Comparison of ENCODE assay signal across 25 cellular contexts in the genomic region with DNA sequence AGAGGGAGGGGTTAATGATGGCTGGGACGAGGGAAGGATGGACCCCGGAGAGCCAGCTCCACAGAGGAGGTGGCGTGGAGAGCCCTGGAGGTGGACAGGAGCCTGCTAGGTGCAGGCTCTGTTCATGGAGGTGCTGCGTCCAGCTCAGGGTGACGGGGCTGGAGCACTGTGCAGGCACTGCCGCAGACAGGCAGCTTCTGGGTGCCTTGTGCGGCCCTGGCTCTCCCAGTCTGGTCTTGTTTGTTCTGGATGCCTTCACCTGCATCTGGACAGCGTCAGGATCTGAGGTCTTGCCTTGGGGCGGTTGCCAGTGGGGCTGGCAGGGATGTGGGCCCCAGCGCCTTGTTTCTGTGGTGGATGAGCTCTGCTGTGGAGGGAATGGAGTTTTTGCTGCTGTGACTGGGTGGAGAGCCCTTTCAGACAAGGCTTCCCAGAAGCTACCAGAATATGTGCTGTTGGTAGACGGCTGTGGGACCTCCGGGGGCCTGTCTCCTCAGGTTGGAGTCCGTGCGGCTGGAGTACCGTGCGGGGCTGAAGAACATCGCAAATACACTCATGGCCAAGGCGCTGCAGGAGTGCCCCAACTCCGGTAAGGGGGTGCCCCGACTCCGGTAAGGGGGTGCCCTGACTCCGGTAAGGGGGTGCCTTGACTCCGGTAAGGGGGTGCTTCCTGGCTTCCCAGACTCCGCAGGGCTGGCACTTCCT. TPM values are rescaled to one million over a fixed set of nuclear protein-coding genes. Genes with fewer than 3 reads are reported as not detected.
DNase-seq lines count a peak whose midpoint lies in the region; ATAC-seq, FAIRE-seq and TF ChIP-seq lines count a peak whose summit lies in the region.
"Had no signal": no experiment of that assay in that cellular context is flagged by ENCODE, and none has a peak within 500 bp of the region (broad histone marks: within the 10 kb centered on the region; RNA-seq: fewer than 3 reads in every experiment).

No MANE protein-coding gene starts in this region.

- TF ChIP-seq POLR2A in GM12891 (IDR thresholded peaks at IDR 0.05; ENCODE audit: low read depth, low read length): peak; percentile 30; the same call in 1 of the 2 replicates

- H3K4me1 ChIP-seq in BE2C: peaks cover 5% of the 10 kb centered on the region; the same call in 1 of the 2 replicates
- peaks cover 28% of the 10 kb centered on the region for H3K4me1 ChIP-seq in muscle layer of colon (ENCODE audit: insufficient read depth, low read length)
- H3K4me1 ChIP-seq: left ventricle myocardium inferior, parathyroid adenoma had no signal

- no peak overlapping the region for H3K9ac ChIP-seq in muscle layer of colon (ENCODE audit: low read length)
- H3K9ac ChIP-seq: parathyroid adenoma had no signal

- H3K9me3 ChIP-seq in BE2C: no peaks in the 10 kb centered on the region
- no peaks in the 10 kb centered on the region for H3K9me3 ChIP-seq in muscle layer of colon (ENCODE audit: low read length)
- H3K9me3 ChIP-seq: left ventricle myocardium inferior had no signal

- TF ChIP-seq CTCF in BE2C (IDR thresholded peaks at IDR 0.05; ENCODE audit: low read depth, low read length): no peak

- peaks cover 0 to 16% (median 3%) of the 10 kb centered on the region in 4 donors for H3K4me1 Mint-ChIP-seq in naive thymus-derived CD8-positive, alpha-beta T cell
- H3K4me1 Mint-ChIP-seq: GM23338, mesothelial cell of epicardium, nephron had no signal

- H3K4me3 Mint-ChIP-seq in naive thymus-derived CD8-positive, alpha-beta T cell: no peak overlapping the region
- H3K4me3 Mint-ChIP-seq: GM23338, mesothelial cell of epicardium, nephron had no signal

- H3K4me3 ChIP-seq in BE2C (ENCODE audit: low read depth, low read length) (no peak overlapping the region), muscle layer of colon (ENCODE audit: low read depth in 1 of 2, low read length in 2 of 2) (no peak overlapping the region)
- H3K4me3 ChIP-seq: GM23338, hepatocyte, left ventricle myocardium inferior had no signal

- peak overlapping the region; percentile 59 for H3K27ac ChIP-seq in muscle layer of colon (ENCODE audit: low read depth, low read length)
- H3K27ac ChIP-seq: brain microvascular endothelial cell, hepatocyte, left ventricle myocardium inferior, parathyroid adenoma had no signal

- peaks cover 0 to 94% (median 36%) of the 10 kb centered on the region in 3 donors for H3K36me3 Mint-ChIP-seq in naive thymus-derived CD8-positive, alpha-beta T cell

- DNase-seq in BE2C: peak; percentile 64
- DNase-seq in GM12891 (ENCODE audit: insufficient read length, low spot score): no peak
- no peak for DNase-seq in naive thymus-derived CD8-positive, alpha-beta T cell
- DNase-seq: activated CD4-positive, alpha-beta T cell treated with anti-CD3 and anti-CD28 coated beads for 1 hour; activated T-cell treated with anti-CD3 and anti-CD28 coated beads, Interleukin-2, amount 50 U/mL, for 48 hours; brain microvascular endothelial cell; effector memory CD4-positive, alpha-beta T cell; left ventricle myocardium inferior; NCI-H1105 treated with DMSO at 0.1 percent for 48 hours; NCI-H2029 treated with DMSO at 0.1 percent for 48 hours; NCI-H345; NCI-H774 had no signal

- no peak for FAIRE-seq in GM12891 (lab: Jason Lieb, UNC)
- FAIRE-seq: colon, frontal cortex, GM18507 had no signal

- H3K27me3 ChIP-seq in BE2C: no peaks in the 10 kb centered on the region
- H3K27me3 ChIP-seq in muscle layer of colon (ENCODE audit: control insufficient read depth in 1 of 2, insufficient read depth in 2 of 2, low read length in 2 of 2): no peaks in the 10 kb centered on the region
- H3K27me3 ChIP-seq: brain microvascular endothelial cell, hepatocyte had no signal

- H3K27ac Mint-ChIP-seq in naive thymus-derived CD8-positive, alpha-beta T cell: peak overlapping the region in 2 of 10 donors; percentile 37 to 65
- H3K27ac Mint-ChIP-seq: GM23338, mesothelial cell of epicardium, nephron had no signal

- no peaks in the 10 kb centered on the region for H3K9me3 Mint-ChIP-seq in naive thymus-derived CD8-positive, alpha-beta T cell
- H3K9me3 Mint-ChIP-seq: GM23338, mesothelial cell of epicardium, nephron had no signal

- H3K36me3 ChIP-seq in BE2C (peaks cover 84% of the 10 kb centered on the region), muscle layer of colon (ENCODE audit: insufficient read depth, low read length) (peaks cover 91% of the 10 kb centered on the region)

- no peak for ATAC-seq in naive thymus-derived CD8-positive, alpha-beta T cell
- ATAC-seq in HG02970 (IDR thresholded peaks at IDR 0.05; ENCODE audit: low FRiP score, unreplicated experiment): no peak
- ATAC-seq: esophagus mucosa, GM23338 had no signal

- no peaks in the 10 kb centered on the region for H3K27me3 Mint-ChIP-seq in naive thymus-derived CD8-positive, alpha-beta T cell

- POLR2A ChIA-PET in naive thymus-derived CD8-positive, alpha-beta T cell (lab: Charles Lee): interaction anchor here (1.1 to 1.3 kb wide), 2 partner anchors 10 to 11 kb away, joined by 4 to 6 read pairs; no protein-coding TSS in a partner anchor

TF ChIP-seq in GM12891, 5 proteins besides CTCF, POLR2A, EP300 and RAD21:
- TF ChIP-seq POU2F2 (IDR thresholded peaks at IDR 0.05; ENCODE audit: low read depth, low read length) (no peak), SPI1 (IDR thresholded peaks at IDR 0.05; ENCODE audit: low read depth, low read length) (no peak), PAX5 (IDR thresholded peaks at IDR 0.05; ENCODE audit: insufficient read depth, low read length, severe bottlenecking) (no peak), POLR2AphosphoS5 (IDR thresholded peaks at IDR 0.05; ENCODE audit: low read depth, low read length) (no peak), TAF1 (IDR thresholded peaks at IDR 0.05; ENCODE audit: low read depth, low read length) (no peak)

RNA-seq across cellular contexts. Expression of a gene that starts 7.8 kb away (rescaled TPM):
- polyA plus RNA-seq in BE2C (2012; ENCODE audit: insufficient read depth, insufficient read length, low read depth): 20.3 TPM
- polyA plus RNA-seq in GM12891 (2012; ENCODE audit: low read depth, missing spikeins): 51.3 TPM
- 1 to 10 TPM; 5.6 to 5.8 TPM for total RNA-seq in naive thymus-derived CD8-positive, alpha-beta T cell
- under 1 TPM in 1 of 3 donors, not detected in 2; 0.54 TPM for polyA plus RNA-seq in naive thymus-derived CD8-positive, alpha-beta T cell

RNA-seq across cellular contexts. Expression of a gene that starts 21.3 kb away (rescaled TPM):
- 54.0 TPM for polyA plus RNA-seq in BE2C (2012; ENCODE audit: insufficient read depth, insufficient read length, low read depth)
- 0.13 TPM for polyA plus RNA-seq in GM12891 (2012; ENCODE audit: low read depth, missing spikeins)
- total RNA-seq in naive thymus-derived CD8-positive, alpha-beta T cell: not detected
- polyA plus RNA-seq in naive thymus-derived CD8-positive, alpha-beta T cell: not detected
- total RNA-seq: activated CD8-positive, alpha-beta memory T cell treated with anti-CD3 and anti-CD28 coated beads for 36 hours; hepatocyte had no signal
- polyA plus RNA-seq: GM23338 had no signal

RNA-seq across cellular contexts. Expression of a gene that starts 34.9 kb away (rescaled TPM):
- 202 TPM for polyA plus RNA-seq in BE2C (2012; ENCODE audit: insufficient read depth, insufficient read length, low read depth)
- 34.5 TPM for polyA plus RNA-seq in GM12891 (2012; ENCODE audit: low read depth, missing spikeins)
- total RNA-seq in naive thymus-derived CD8-positive, alpha-beta T cell: 10 to 100 TPM; 42.0 to 42.7 TPM
- polyA plus RNA-seq in naive thymus-derived CD8-positive, alpha-beta T cell: 10 to 100 TPM; 22.5 to 33.0 (median 32.1) TPM

RNA-seq across cellular contexts. Expression of a gene that starts 47.2 kb away (rescaled TPM):
- polyA plus RNA-seq in BE2C (2012; ENCODE audit: insufficient read depth, insufficient read length, low read depth): 341 TPM
- polyA plus RNA-seq in GM12891 (2012; ENCODE audit: low read depth, missing spikeins): 142 TPM
- 10 to 100 TPM; 91.1 to 93.3 TPM for total RNA-seq in naive thymus-derived CD8-positive, alpha-beta T cell
- polyA plus RNA-seq in naive thymus-derived CD8-positive, alpha-beta T cell: 100 to 1,000 TPM in 1 of 3 donors, 10 to 100 TPM in 2; 67.2 to 110 (median 85.9) TPM

RNA-seq across cellular contexts. Expression of a gene that starts 48.7 kb away (rescaled TPM):
- polyA plus RNA-seq in BE2C (2012; ENCODE audit: insufficient read depth, insufficient read length, low read depth): 22.3 TPM
- polyA plus RNA-seq in GM12891 (2012; ENCODE audit: low read depth, missing spikeins): 116 TPM
- total RNA-seq in naive thymus-derived CD8-positive, alpha-beta T cell: 1 to 10 TPM; 7.7 to 9.3 TPM
- 10 to 100 TPM in 1 of 3 donors, 1 to 10 TPM in 2; 7.4 to 15.4 (median 8.9) TPM for polyA plus RNA-seq in naive thymus-derived CD8-positive, alpha-beta T cell
- total RNA-seq: G401 had no signal
